ENCODE assay signal across 8 cellular contexts in genomic region chr2:202032841-202033316, GRCh38. TPM values are rescaled to one million over a fixed set of nuclear protein-coding genes. Genes with fewer than 3 reads are reported as not detected.
DNase-seq lines count a peak whose midpoint lies in the region; ATAC-seq and TF ChIP-seq lines count a peak whose summit lies in the region.

No MANE protein-coding gene starts in this region.

- peak; percentile 51 for DNase-seq in EL
- peak; percentile 54 for DNase-seq in NCI-H69 (lab: John Stamatoyannopoulos, UW)
- DNase-seq in activated T-helper 1 cell treated with anti-CD3 and anti-CD28 coated beads, Interleukin-12 subunit alpha, Interleukin-12 subunit beta, Interleukin-2, Interleukin-4 antibody, amounts not matched to agents 30 ng/mL and 10 ng/mL and 1 ng/mL, durations not matched to agents 14 hours and 24 hours and 36 hours (ENCODE audit: low spot score): peak; percentile 30
- DNase-seq in fibroblast of villous mesenchyme (ENCODE audit: low read depth): peak; percentile 55
- peak; percentile 81 for DNase-seq in nephron progenitor cell
- no peak for DNase-seq in vagina (ENCODE audit: extremely low spot score in 2 of 2)

- intact Hi-C loops in activated T-helper 1 cell treated with anti-CD3 and anti-CD28 coated beads, Interleukin-12 subunit alpha, Interleukin-12 subunit beta, Interleukin-2, Interleukin-4 antibody, amounts not matched to agents 30 ng/mL and 10 ng/mL and 1 ng/mL, durations not matched to agents 14 hours and 24 hours and 36 hours (cut with micrococcal nuclease): loop anchor here (2.0 to 10.0 kb wide), 10 partner anchors 146 to 1221 kb away; partner anchors contain the start of genes ALS2, BMPR2, BZW1 and NOP58
- intact Hi-C loops in vagina (cut with DNase I): loop anchor here (5.0 to 10.0 kb wide), 2 partner anchors 148 to 226 kb away; partner anchors contain the start of gene CDK15

- no peaks in the 10 kb centered on the region for H3K27me3 ChIP-seq in vagina

- no peaks in the 10 kb centered on the region for H3K9me3 Mint-ChIP-seq in activated T-helper 1 cell treated with anti-CD3 and anti-CD28 coated beads, Interleukin-12 subunit alpha, Interleukin-12 subunit beta, Interleukin-2, Interleukin-4 antibody, amounts not matched to agents 30 ng/mL and 10 ng/mL and 1 ng/mL, durations not matched to agents 14 hours and 24 hours and 36 hours
- no peaks in the 10 kb centered on the region for H3K9me3 Mint-ChIP-seq in nephron progenitor cell

- no peaks in the 10 kb centered on the region for H3K36me3 Mint-ChIP-seq in activated T-helper 1 cell treated with anti-CD3 and anti-CD28 coated beads, Interleukin-12 subunit alpha, Interleukin-12 subunit beta, Interleukin-2, Interleukin-4 antibody, amounts not matched to agents 30 ng/mL and 10 ng/mL and 1 ng/mL, durations not matched to agents 14 hours and 24 hours and 36 hours (ENCODE audit: low read depth)
- H3K36me3 Mint-ChIP-seq in nephron progenitor cell (ENCODE audit: low read depth): peaks cover 10% of the 10 kb centered on the region

- ATAC-seq in HG02571 (IDR thresholded peaks at IDR 0.05; ENCODE audit: unreplicated experiment) (peak; percentile 12), HG03571 (IDR thresholded peaks at IDR 0.05; ENCODE audit: unreplicated experiment) (no peak)

- peak overlapping the region; percentile 89 for H3K4me3 Mint-ChIP-seq in activated T-helper 1 cell treated with anti-CD3 and anti-CD28 coated beads, Interleukin-12 subunit alpha, Interleukin-12 subunit beta, Interleukin-2, Interleukin-4 antibody, amounts not matched to agents 30 ng/mL and 10 ng/mL and 1 ng/mL, durations not matched to agents 14 hours and 24 hours and 36 hours
- H3K4me3 Mint-ChIP-seq in nephron progenitor cell: peak overlapping the region; percentile 98

- TF ChIP-seq POLR2A in vagina (IDR thresholded peaks at IDR 0.05): no peak

- TF ChIP-seq CTCF in fibroblast of villous mesenchyme (IDR thresholded peaks at IDR 0.05; ENCODE audit: insufficient read depth, low read depth, low read length): no peak
- TF ChIP-seq CTCF in nephron progenitor cell (IDR thresholded peaks at IDR 0.05): no peak
- TF ChIP-seq CTCF in vagina (IDR thresholded peaks at IDR 0.05): no peak

- peaks cover 42% of the 10 kb centered on the region for H3K27me3 Mint-ChIP-seq in activated T-helper 1 cell treated with anti-CD3 and anti-CD28 coated beads, Interleukin-12 subunit alpha, Interleukin-12 subunit beta, Interleukin-2, Interleukin-4 antibody, amounts not matched to agents 30 ng/mL and 10 ng/mL and 1 ng/mL, durations not matched to agents 14 hours and 24 hours and 36 hours (ENCODE audit: insufficient read depth)
- peaks cover 2% of the 10 kb centered on the region for H3K27me3 Mint-ChIP-seq in nephron progenitor cell (ENCODE audit: low read depth, poor library complexity)

- peaks cover 12% of the 10 kb centered on the region for H3K4me1 Mint-ChIP-seq in activated T-helper 1 cell treated with anti-CD3 and anti-CD28 coated beads, Interleukin-12 subunit alpha, Interleukin-12 subunit beta, Interleukin-2, Interleukin-4 antibody, amounts not matched to agents 30 ng/mL and 10 ng/mL and 1 ng/mL, durations not matched to agents 14 hours and 24 hours and 36 hours (ENCODE audit: low read depth)
- peaks cover 41% of the 10 kb centered on the region for H3K4me1 Mint-ChIP-seq in nephron progenitor cell

- H3K9me3 ChIP-seq in vagina: no peaks in the 10 kb centered on the region

- peaks cover 24% of the 10 kb centered on the region for H3K4me1 ChIP-seq in vagina

- H3K27ac ChIP-seq in vagina: peak overlapping the region; percentile 92

- H3K4me3 ChIP-seq in fibroblast of villous mesenchyme (ENCODE audit: low read depth, low read length): peak overlapping the region; percentile 79
- H3K4me3 ChIP-seq in vagina: peak overlapping the region; percentile 64 to 84

- H3K27ac Mint-ChIP-seq in activated T-helper 1 cell treated with anti-CD3 and anti-CD28 coated beads, Interleukin-12 subunit alpha, Interleukin-12 subunit beta, Interleukin-2, Interleukin-4 antibody, amounts not matched to agents 30 ng/mL and 10 ng/mL and 1 ng/mL, durations not matched to agents 14 hours and 24 hours and 36 hours: no peak overlapping the region
- H3K27ac Mint-ChIP-seq in nephron progenitor cell: peak overlapping the region; percentile 100

- no peaks in the 10 kb centered on the region for H3K36me3 ChIP-seq in vagina

RNA-seq across cellular contexts. Expression of gene FZD7, which starts 0.8 kb away (rescaled TPM):
- 1.2 and 1.5 TPM in 2 replicates for total RNA-seq in activated T-helper 1 cell treated with anti-CD3 and anti-CD28 coated beads, Interleukin-12 subunit alpha, Interleukin-12 subunit beta, Interleukin-2, Interleukin-4 antibody, amounts not matched to agents 30 ng/mL and 10 ng/mL and 1 ng/mL, durations not matched to agents 14 hours and 24 hours and 36 hours
- total RNA-seq in fibroblast of villous mesenchyme (14.7 and 43.8 TPM in 2 replicates), vagina (37.1 TPM)

RNA-seq across cellular contexts. Expression of gene KIAA2012, which starts 40.2 kb away (rescaled TPM):
- not detected in 2 replicates for total RNA-seq in activated T-helper 1 cell treated with anti-CD3 and anti-CD28 coated beads, Interleukin-12 subunit alpha, Interleukin-12 subunit beta, Interleukin-2, Interleukin-4 antibody, amounts not matched to agents 30 ng/mL and 10 ng/mL and 1 ng/mL, durations not matched to agents 14 hours and 24 hours and 36 hours
- total RNA-seq in fibroblast of villous mesenchyme (under 0.01 TPM in 2 replicates), vagina (not detected)

Comparison
In these comparisons a context has a peak if more than half of its experiments do, and no peak if none do; other contexts are left out.
1. DNase-seq: peak in EL (single experiment), NCI-H69 (single experiment), activated T-helper 1 cell treated with anti-CD3 and anti-CD28 coated beads, Interleukin-12 subunit alpha, Interleukin-12 subunit beta, Interleukin-2, Interleukin-4 antibody, amounts not matched to agents 30 ng/mL and 10 ng/mL and 1 ng/mL, durations not matched to agents 14 hours and 24 hours and 36 hours (single experiment), fibroblast of villous mesenchyme (single experiment) and nephron progenitor cell (single experiment); none in vagina (0 of 2).